9 cellular contexts compared by ENCODE assay signal in the genomic region with DNA sequence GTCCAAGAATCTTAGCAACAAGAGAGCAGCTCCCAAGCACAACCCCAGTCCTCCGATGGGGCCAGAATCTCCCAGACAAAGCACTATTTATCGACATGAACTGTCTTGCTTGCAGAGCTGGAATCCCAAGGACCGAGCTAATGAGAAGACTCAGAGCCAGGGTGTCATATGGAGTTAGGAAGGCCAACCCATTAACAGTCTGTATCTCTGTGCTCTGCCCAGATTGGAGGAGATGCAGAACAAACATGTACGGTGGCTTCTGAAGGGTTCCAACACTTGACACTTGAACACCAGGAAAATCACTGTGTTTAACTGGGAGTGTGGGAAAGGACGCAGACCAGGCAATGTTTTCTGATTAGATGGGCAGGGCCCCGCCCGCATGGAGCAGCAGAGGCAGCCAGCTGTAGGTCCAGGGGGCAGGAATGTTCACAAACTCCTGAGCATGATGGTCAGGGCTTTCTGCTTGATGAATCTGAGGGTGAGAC. TPM values are rescaled to one million over a fixed set of nuclear protein-coding genes. Genes with fewer than 3 reads are reported as not detected.
DNase-seq lines count a peak whose midpoint lies in the region; ATAC-seq and TF ChIP-seq lines count a peak whose summit lies in the region.
"Had no signal": no experiment of that assay in that cellular context is flagged by ENCODE, and none has a peak within 500 bp of the region (broad histone marks: within the 10 kb centered on the region; RNA-seq: fewer than 3 reads in every experiment).

No MANE protein-coding gene starts in this region.

- H3K27me3 Mint-ChIP-seq in glutamatergic neuron (ENCODE audit: unreplicated experiment): peaks cover 3% of the 10 kb centered on the region

- H3K4me1 Mint-ChIP-seq in glutamatergic neuron (ENCODE audit: low read depth, unreplicated experiment): peaks cover 36% of the 10 kb centered on the region

- H3K27me3 ChIP-seq in sigmoid colon: no peaks in the 10 kb centered on the region

- peak overlapping the region; percentile 28; the same call in 1 of the 2 replicates for H3K4me3 ChIP-seq in SK-N-MC
- no peak overlapping the region for H3K4me3 ChIP-seq in sigmoid colon

- intact Hi-C loops in sigmoid colon (cut with DNase I): no loop called here

- no peak overlapping the region for H3K9ac ChIP-seq in SK-N-MC (ENCODE audit: insufficient read length)

- H3K9me3 ChIP-seq in SK-N-MC (ENCODE audit: low read depth, low read length) (no peaks in the 10 kb centered on the region), sigmoid colon (no peaks in the 10 kb centered on the region)

- ATAC-seq in HG03159 (IDR thresholded peaks at IDR 0.05; ENCODE audit: unreplicated experiment) (no peak), GM21723 (IDR thresholded peaks at IDR 0.05; ENCODE audit: unreplicated experiment) (no peak), GM18867 (IDR thresholded peaks at IDR 0.05; ENCODE audit: unreplicated experiment) (no peak), HG02623 (IDR thresholded peaks at IDR 0.05; ENCODE audit: unreplicated experiment) (no peak)

- H3K36me3 Mint-ChIP-seq in glutamatergic neuron (ENCODE audit: unreplicated experiment): no peaks in the 10 kb centered on the region

- H3K9me3 Mint-ChIP-seq in glutamatergic neuron (ENCODE audit: unreplicated experiment): peaks cover 5% of the 10 kb centered on the region
- H3K9me3 Mint-ChIP-seq: activated T-helper 2 cell treated with anti-CD3 and anti-CD28 coated beads, Interferon-gamma antibody, Interleukin-2, Interleukin-4, amounts not matched to agents 10 μg/mL and 5 μg/mL and 100 μg/mL, durations not matched to agents 14 hours and 24 hours and 36 hours had no signal

- H3K27ac Mint-ChIP-seq in glutamatergic neuron (ENCODE audit: unreplicated experiment): peak overlapping the region; percentile 6
- H3K27ac Mint-ChIP-seq: activated T-helper 2 cell treated with anti-CD3 and anti-CD28 coated beads, Interferon-gamma antibody, Interleukin-2, Interleukin-4, amounts not matched to agents 10 μg/mL and 5 μg/mL and 100 μg/mL, durations not matched to agents 14 hours and 24 hours and 36 hours had no signal

- peaks cover 0 to 46% (median 43%) of the 10 kb centered on the region in 4 donors for H3K4me1 ChIP-seq in sigmoid colon

- H3K36me3 ChIP-seq in SK-N-MC (ENCODE audit: insufficient read depth, low read length): no peaks in the 10 kb centered on the region
- H3K36me3 ChIP-seq in sigmoid colon: no peaks in the 10 kb centered on the region

- H3K27ac ChIP-seq in SK-N-MC: peak overlapping the region; percentile 91
- peak overlapping the region; percentile 72 to 95 (median 83) for H3K27ac ChIP-seq in sigmoid colon

- TF ChIP-seq CTCF in glutamatergic neuron (IDR thresholded peaks at IDR 0.05; ENCODE audit: partially characterized antibody, unreplicated experiment): no peak
- TF ChIP-seq CTCF in sigmoid colon (IDR thresholded peaks at IDR 0.05): no peak

- WGBS in sigmoid colon, 2 donors: 10 to 51% methylated on average over 7 of the region's 7 CpGs

- DNase-seq in HT1080 (ENCODE audit: low read depth) (peak; percentile 20), SK-N-MC (ENCODE audit: low read depth, low spot score) (peak; percentile 47), glutamatergic neuron (no peak), sigmoid colon (no peak)

- H3K4me3 Mint-ChIP-seq in glutamatergic neuron (ENCODE audit: unreplicated experiment): no peak overlapping the region

- no peak for TF ChIP-seq POLR2A in sigmoid colon (IDR thresholded peaks at IDR 0.05)

- TF ChIP-seq EP300 in sigmoid colon (IDR thresholded peaks at IDR 0.05): no peak

RNA-seq across cellular contexts. Expression of gene PPP1R3C, which starts 35.4 kb away (rescaled TPM):
- total RNA-seq in HT1080 (2014; rRNA removed; shearing (Covaris generic)): 2.7 and 3.1 TPM in 2 replicates
- 1.3 and 1.8 TPM in 2 replicates for polyA plus RNA-seq in HT1080 (2015; cell fraction: cytosol; rRNA removed)
- polyA plus RNA-seq in HT1080 (2015; cell fraction: nucleus; rRNA removed): 1.2 and 1.9 TPM in 2 replicates
- total RNA-seq in glutamatergic neuron (ENCODE audit: unreplicated experiment) (19.4 TPM), sigmoid colon (10 to 100 TPM; 23.7 to 40.0 (median 34.4) TPM)
- polyA plus RNA-seq in sigmoid colon: 1 to 10 TPM; 1.9 to 4.2 (median 3.2) TPM

Comparison
In these comparisons a context has a peak if more than half of its experiments do, and no peak if none do; other contexts are left out.
1. DNase-seq: peak in HT1080 (single experiment) and SK-N-MC (single experiment); none in glutamatergic neuron (single experiment) and sigmoid colon (single experiment).